ENCODE assay signal across 16 cellular contexts in the genomic region with DNA sequence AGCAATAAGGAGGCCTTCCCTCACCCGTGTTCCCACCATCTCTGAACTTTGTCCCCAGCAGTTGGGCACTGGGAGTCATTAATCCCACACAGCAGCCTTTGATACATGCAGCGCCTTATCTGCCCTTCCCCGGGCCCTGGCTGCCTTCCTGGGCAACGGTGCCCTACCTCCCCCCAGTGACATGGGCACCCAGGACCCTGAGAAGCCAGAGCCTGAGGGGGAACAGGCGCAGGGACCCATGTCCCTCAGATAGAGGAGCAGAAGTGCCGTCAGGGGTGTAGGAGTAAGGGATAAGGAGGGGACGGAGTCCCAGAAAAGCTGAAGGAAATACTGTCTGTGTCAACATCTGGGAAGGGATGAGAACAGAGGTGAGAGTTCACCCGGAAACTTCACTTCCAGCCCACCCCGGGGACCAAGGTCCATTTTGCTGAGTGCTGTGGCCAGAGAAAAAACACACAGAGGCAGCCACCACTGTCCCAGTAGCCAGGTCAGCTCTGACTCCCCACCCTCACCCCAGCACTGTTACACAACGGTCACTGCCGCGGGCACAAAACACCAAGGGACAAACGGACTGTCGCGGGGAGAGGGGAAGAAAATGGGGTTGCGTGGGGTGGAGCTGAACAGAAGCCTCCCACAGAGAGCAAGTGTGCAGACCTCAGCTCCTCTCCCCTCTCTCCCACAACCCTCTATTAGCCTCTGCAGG. TPM values are rescaled to one million over a fixed set of nuclear protein-coding genes. Genes with fewer than 3 reads are reported as not detected.
DNase-seq lines count a peak whose midpoint lies in the region; ATAC-seq, FAIRE-seq and TF ChIP-seq lines count a peak whose summit lies in the region.
"Had no signal": no experiment of that assay in that cellular context is flagged by ENCODE, and none has a peak within 500 bp of the region (broad histone marks: within the 10 kb centered on the region; RNA-seq: fewer than 3 reads in every experiment).

No MANE protein-coding gene starts in this region.

- in situ Hi-C loops in KBM-7 (cut with MboI; ENCODE audit: low pct_unique_long_range_greater_than_20kb, low sequenced_read_pairs) = no loop called here

- H3K4me3 Mint-ChIP-seq in activated CD4-positive, alpha-beta memory T cell treated with anti-CD3 and anti-CD28 coated beads, Interleukin-2, amount 10 ng/mL, durations not matched to agents 7 days and 5 days = no peak overlapping the region
- no peak overlapping the region for H3K4me3 Mint-ChIP-seq in activated CD4-positive, alpha-beta memory T cell treated with anti-CD3 and anti-CD28 coated beads for 36 hours
- H3K4me3 Mint-ChIP-seq: activated CD8-positive, alpha-beta T cell treated with anti-CD3 and anti-CD28 coated beads for 36 hours; activated naive CD8-positive, alpha-beta T cell treated with anti-CD3 and anti-CD28 coated beads for 36 hours had no signal

- POLR2A ChIA-PET in activated CD4-positive, alpha-beta memory T cell treated with anti-CD3 and anti-CD28 coated beads, Interleukin-2, amount 10 ng/mL, durations not matched to agents 7 days and 5 days (lab: Charles Lee) = no interaction called here
- POLR2A ChIA-PET in activated CD4-positive, alpha-beta memory T cell treated with anti-CD3 and anti-CD28 coated beads for 36 hours (lab: Charles Lee) = no interaction called here

- no peaks in the 10 kb centered on the region for H3K9me3 Mint-ChIP-seq in activated CD4-positive, alpha-beta memory T cell treated with anti-CD3 and anti-CD28 coated beads, Interleukin-2, amount 10 ng/mL, durations not matched to agents 7 days and 5 days
- no peaks in the 10 kb centered on the region for H3K9me3 Mint-ChIP-seq in activated CD4-positive, alpha-beta memory T cell treated with anti-CD3 and anti-CD28 coated beads for 36 hours
- H3K9me3 Mint-ChIP-seq: activated CD8-positive, alpha-beta T cell treated with anti-CD3 and anti-CD28 coated beads for 36 hours; activated naive CD8-positive, alpha-beta T cell treated with anti-CD3 and anti-CD28 coated beads for 36 hours; nephron progenitor cell had no signal

- DNase-seq in activated CD4-positive, alpha-beta memory T cell treated with anti-CD3 and anti-CD28 coated beads, Interleukin-2, amount 10 ng/mL, durations not matched to agents 7 days and 5 days = peak; percentile 12
- DNase-seq in activated CD4-positive, alpha-beta memory T cell treated with anti-CD3 and anti-CD28 coated beads for 36 hours = no peak
- DNase-seq in lung (ENCODE audit: low spot score) = no peak
- DNase-seq in KBM-7 = no peak
- DNase-seq in RCC 7860 (ENCODE audit: low spot score) = no peak
- no peak for DNase-seq in NCI-H524 treated with DMSO at 0.1 percent for 48 hours (lab: John Stamatoyannopoulos, UW)
- DNase-seq: activated CD8-positive, alpha-beta T cell treated with anti-CD3 and anti-CD28 coated beads for 36 hours; activated naive CD8-positive, alpha-beta T cell treated with anti-CD3 and anti-CD28 coated beads for 36 hours; effector CD8-positive, alpha-beta T cell; NCI-H146; nephron progenitor cell; NK-92 treated with Interleukin-12 subunit alpha and Interleukin-12 subunit beta, amount 100 ng/mL, for 24 hours; stimulated activated naive CD4-positive, alpha-beta T cell had no signal

- peaks cover 2% of the 10 kb centered on the region for H3K36me3 Mint-ChIP-seq in activated CD4-positive, alpha-beta memory T cell treated with anti-CD3 and anti-CD28 coated beads, Interleukin-2, amount 10 ng/mL, durations not matched to agents 7 days and 5 days (ENCODE audit: low read depth)
- no peaks in the 10 kb centered on the region for H3K36me3 Mint-ChIP-seq in activated CD4-positive, alpha-beta memory T cell treated with anti-CD3 and anti-CD28 coated beads for 36 hours
- H3K36me3 Mint-ChIP-seq: activated naive CD8-positive, alpha-beta T cell treated with anti-CD3 and anti-CD28 coated beads for 36 hours had no signal

- no peak overlapping the region for H3K27ac Mint-ChIP-seq in activated CD4-positive, alpha-beta memory T cell treated with anti-CD3 and anti-CD28 coated beads, Interleukin-2, amount 10 ng/mL, durations not matched to agents 7 days and 5 days
- H3K27ac Mint-ChIP-seq in activated CD4-positive, alpha-beta memory T cell treated with anti-CD3 and anti-CD28 coated beads for 36 hours = no peak overlapping the region
- H3K27ac Mint-ChIP-seq: activated CD8-positive, alpha-beta T cell treated with anti-CD3 and anti-CD28 coated beads for 36 hours; activated naive CD8-positive, alpha-beta T cell treated with anti-CD3 and anti-CD28 coated beads for 36 hours; nephron progenitor cell had no signal

- no peak for ATAC-seq in lung (ENCODE audit: insufficient read depth, low FRiP score)
- ATAC-seq: activated CD8-positive, alpha-beta T cell treated with anti-CD3 and anti-CD28 coated beads for 36 hours had no signal

- H3K4me1 ChIP-seq in duodenal mucosa (ENCODE audit: control insufficient read depth in 1 of 2, insufficient read depth in 2 of 2, low read length in 2 of 2) (peaks cover 46 to 62% of the 10 kb centered on the region in 2 donors), lung (ENCODE audit: control insufficient read depth in 2 of 2, insufficient read depth in 2 of 2, low read length in 2 of 2) (peaks cover 0 to 16% of the 10 kb centered on the region in 2 donors)

- peaks cover 17% of the 10 kb centered on the region for H3K4me1 Mint-ChIP-seq in activated CD4-positive, alpha-beta memory T cell treated with anti-CD3 and anti-CD28 coated beads, Interleukin-2, amount 10 ng/mL, durations not matched to agents 7 days and 5 days
- H3K4me1 Mint-ChIP-seq in activated CD4-positive, alpha-beta memory T cell treated with anti-CD3 and anti-CD28 coated beads for 36 hours (ENCODE audit: low read depth) = peaks cover 21% of the 10 kb centered on the region

- peak overlapping the region; percentile 79 to 90 for H3K9ac ChIP-seq in duodenal mucosa (ENCODE audit: low read depth in 1 of 2, low read length in 2 of 2)

- intact Hi-C loops in activated CD4-positive, alpha-beta memory T cell treated with anti-CD3 and anti-CD28 coated beads for 36 hours (cut with micrococcal nuclease) = no loop called here

- H3K27me3 Mint-ChIP-seq in activated CD4-positive, alpha-beta memory T cell treated with anti-CD3 and anti-CD28 coated beads, Interleukin-2, amount 10 ng/mL, durations not matched to agents 7 days and 5 days = peaks cover 80% of the 10 kb centered on the region
- peaks cover 62% of the 10 kb centered on the region for H3K27me3 Mint-ChIP-seq in activated CD4-positive, alpha-beta memory T cell treated with anti-CD3 and anti-CD28 coated beads for 36 hours

- peaks cover 9 to 14% of the 10 kb centered on the region in 2 donors for H3K27me3 ChIP-seq in duodenal mucosa (ENCODE audit: control insufficient read depth in 1 of 2, insufficient read depth in 2 of 2, low read length in 2 of 2)
- no peaks in the 10 kb centered on the region for H3K27me3 ChIP-seq in lung (ENCODE audit: control insufficient read depth, insufficient read depth)

- CTCF ChIA-PET in activated CD4-positive, alpha-beta memory T cell treated with anti-CD3 and anti-CD28 coated beads, Interleukin-2, amount 10 ng/mL, durations not matched to agents 7 days and 5 days (lab: Charles Lee) = interaction anchor here (1.3 to 8.7 kb wide), 2 partner anchors 86 to 182 kb away, joined by 3 to 98 read pairs; a partner anchor contains a TSS
- CTCF ChIA-PET in activated CD4-positive, alpha-beta memory T cell treated with anti-CD3 and anti-CD28 coated beads for 36 hours (lab: Charles Lee) = interaction anchor here (1.2 to 1.6 kb wide), 3 partner anchors 87 to 183 kb away, joined by 4 to 6 read pairs (median 5); no protein-coding TSS in a partner anchor

- H3K9me3 ChIP-seq in duodenal mucosa (ENCODE audit: control insufficient read depth in 1 of 2, low read length in 2 of 2) = no peaks in the 10 kb centered on the region
- H3K9me3 ChIP-seq in lung (ENCODE audit: control insufficient read depth in 2 of 2, insufficient read depth in 1 of 2, low read length in 1 of 2) = no peaks in the 10 kb centered on the region

- H3K27ac ChIP-seq in duodenal mucosa (ENCODE audit: low read depth, low read length) (peak overlapping the region; percentile 79), lung (ENCODE audit: low read depth in 1 of 2, low read length in 1 of 2) (peak overlapping the region; percentile 30 to 35), temporal lobe (ENCODE audit: low read depth, low read length) (peak overlapping the region; percentile 29)

- TF ChIP-seq CTCF in lung (IDR thresholded peaks at IDR 0.05; ENCODE audit: control extremely low read depth, extremely low read depth) = no peak

- peak overlapping the region; percentile 82 for H3K4me3 ChIP-seq in duodenal mucosa (ENCODE audit: low read depth in 1 of 2, low read length in 2 of 2)
- no peak overlapping the region for H3K4me3 ChIP-seq in lung

- WGBS in lung, 2 donors = 49 to 54% methylated on average over 16 of the region's 16 CpGs

- FAIRE-seq in RCC 7860 (lab: Jason Lieb, UNC) = no peak
- FAIRE-seq: A204.1 had no signal

- H3K36me3 ChIP-seq in duodenal mucosa (ENCODE audit: control insufficient read depth in 1 of 2, insufficient read depth in 2 of 2, low read length in 2 of 2) (no peaks in the 10 kb centered on the region), lung (ENCODE audit: control insufficient read depth in 2 of 2, insufficient read depth in 2 of 2, low read length in 2 of 2) (no peaks in the 10 kb centered on the region)

RNA-seq across cellular contexts. Expression of a gene that starts 3.8 kb away (rescaled TPM):
- total RNA-seq in activated CD4-positive, alpha-beta memory T cell treated with anti-CD3 and anti-CD28 coated beads, Interleukin-2, amount 10 ng/mL, durations not matched to agents 7 days and 5 days = not detected
- total RNA-seq in activated CD4-positive, alpha-beta memory T cell treated with anti-CD3 and anti-CD28 coated beads for 36 hours = not detected
- total RNA-seq in lung (10 to 100 TPM; 43.6 to 70.2 TPM), temporal lobe (49.2 TPM)
- 10 to 100 TPM; 18.2 to 45.1 TPM for polyA plus RNA-seq in lung
- total RNA-seq: activated naive CD8-positive, alpha-beta T cell treated with anti-CD3 and anti-CD28 coated beads for 36 hours had no signal

RNA-seq across cellular contexts. Expression of a gene that starts 49.3 kb away (rescaled TPM):
- total RNA-seq in activated CD4-positive, alpha-beta memory T cell treated with anti-CD3 and anti-CD28 coated beads, Interleukin-2, amount 10 ng/mL, durations not matched to agents 7 days and 5 days = 10 to 100 TPM; 73.4 to 80.7 TPM
- total RNA-seq in activated CD4-positive, alpha-beta memory T cell treated with anti-CD3 and anti-CD28 coated beads for 36 hours = 10 to 100 TPM; 49.3 to 51.5 TPM
- 100 to 1,000 TPM in 1 of 2 donors, 10 to 100 TPM in 1; 89.1 to 141 TPM for total RNA-seq in lung
- polyA plus RNA-seq in lung = 10 to 100 TPM; 46.3 to 49.3 TPM
- total RNA-seq in temporal lobe = 34.4 TPM

Comparison
In these comparisons a context has a peak if more than half of its experiments do, and no peak if none do; other contexts are left out.
1. H3K27ac ChIP-seq: peak in every context shown above with its lines; median percentile 79 in duodenal mucosa; 32 in lung; 29 in temporal lobe.
2. RNA of a gene that starts 3.8 kb away (total RNA-seq): 43.6 to 70.2 TPM in lung and 49.2 TPM in temporal lobe (single experiment); not detected in activated CD4-positive, alpha-beta memory T cell treated with anti-CD3 and anti-CD28 coated beads, Interleukin-2, amount 10 ng/mL, durations not matched to agents 7 days and 5 days and not detected in activated CD4-positive, alpha-beta memory T cell treated with anti-CD3 and anti-CD28 coated beads for 36 hours; every median in the first group is over 10 times any median in the second.